ENCODE assay signal across 8 cellular contexts in the genomic region with DNA sequence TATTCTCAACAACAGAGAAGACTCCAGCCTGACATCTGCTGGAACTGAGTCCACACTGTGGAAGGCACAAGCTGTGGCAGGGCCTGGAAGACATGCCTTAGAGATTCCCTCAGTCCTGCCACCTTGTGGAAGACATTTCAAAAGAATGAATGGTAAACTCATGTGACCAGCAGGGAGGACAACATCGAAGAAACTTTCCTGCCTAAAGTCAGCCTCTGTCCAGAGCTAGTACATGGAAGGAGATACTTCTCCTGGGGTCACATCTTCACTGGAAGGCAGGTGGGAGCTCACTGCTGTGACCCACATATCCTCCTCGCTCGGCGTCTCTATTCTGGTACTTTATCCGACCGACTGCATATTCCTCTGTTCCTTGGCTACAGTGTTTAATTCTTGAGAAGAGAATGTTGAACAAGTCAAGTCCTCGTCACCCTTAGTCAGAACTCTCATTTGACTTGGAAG. TPM values are rescaled to one million over a fixed set of nuclear protein-coding genes. Genes with fewer than 3 reads are reported as not detected.
DNase-seq lines count a peak whose midpoint lies in the region; ATAC-seq and TF ChIP-seq lines count a peak whose summit lies in the region.

No MANE protein-coding gene starts in this region.

- in situ Hi-C loops in IMR-90 (cut with MboI; ENCODE audit: low sequenced_read_pairs): no loop called here

- no peak for DNase-seq in CD8-positive, alpha-beta T cell
- DNase-seq in IMR-90: peak; percentile 82
- DNase-seq in SK-N-MC (ENCODE audit: low read depth, low spot score): peak; percentile 12
- DNase-seq in effector memory CD8-positive, alpha-beta T cell: peak in 1 of 3 experiments; percentile 2
- peak; percentile 59 to 89 for DNase-seq in lung microvascular endothelial cell (ENCODE audit: low read depth in 2 of 2)
- DNase-seq in activated CD8-positive, alpha-beta memory T cell treated with anti-CD3 and anti-CD28 coated beads for 24 hours: no peak

- no peak overlapping the region for H4K91ac ChIP-seq in IMR-90 (ENCODE audit: insufficient read depth, low read depth, low read length)

- POLR2A ChIA-PET in CD8-positive, alpha-beta T cell (lab: Charles Lee): interaction anchor here (0.8 kb wide), 1 partner anchor 12 kb away, joined by 3 read pairs; no protein-coding TSS in a partner anchor
- POLR2A ChIA-PET in IMR-90 (lab: Charles Lee; ENCODE audit: unreplicated experiment): no interaction called here

- H3K9me3 ChIP-seq in CD8-positive, alpha-beta T cell (ENCODE audit: low read length): no peaks in the 10 kb centered on the region
- H3K9me3 ChIP-seq in IMR-90 (ENCODE audit: control insufficient read depth, insufficient read depth, low read length) (no peaks in the 10 kb centered on the region), SK-N-MC (ENCODE audit: low read depth, low read length) (no peaks in the 10 kb centered on the region)

- no peak overlapping the region for H3K4me3 Mint-ChIP-seq in CD8-positive, alpha-beta T cell
- H3K4me3 Mint-ChIP-seq in effector memory CD8-positive, alpha-beta T cell: no peak overlapping the region

- no peak overlapping the region for H3K23ac ChIP-seq in IMR-90 (ENCODE audit: low read depth, low read length)

- H3K4me2 ChIP-seq in IMR-90 (ENCODE audit: low read depth, low read length): no peak overlapping the region

- no peak overlapping the region for H3K18ac ChIP-seq in IMR-90 (ENCODE audit: low read depth, low read length)

- H2AFZ ChIP-seq in IMR-90 (replicated peaks; ENCODE audit: low read length, poor library complexity): peak overlapping the region; percentile 46

- H3K9me3 Mint-ChIP-seq in CD8-positive, alpha-beta T cell: no peaks in the 10 kb centered on the region
- H3K9me3 Mint-ChIP-seq in effector memory CD8-positive, alpha-beta T cell: no peaks in the 10 kb centered on the region

- H3K27ac Mint-ChIP-seq in CD8-positive, alpha-beta T cell: peak overlapping the region; percentile 2
- H3K27ac Mint-ChIP-seq in effector memory CD8-positive, alpha-beta T cell: no peak overlapping the region

- no CpG with 5 or more reads among the region's 7 CpGs for WGBS in IMR-90 (ENCODE audit: extremely low coverage in 2 of 2, insufficient read length in 1 of 2), 2 experiments

- H3K36me3 Mint-ChIP-seq in CD8-positive, alpha-beta T cell: peaks cover 50% of the 10 kb centered on the region
- H3K36me3 Mint-ChIP-seq in effector memory CD8-positive, alpha-beta T cell (ENCODE audit: insufficient read depth): peaks cover 46% of the 10 kb centered on the region

- H3K4me1 ChIP-seq in CD8-positive, alpha-beta T cell (ENCODE audit: insufficient read depth, low read length): peaks cover 14% of the 10 kb centered on the region
- H3K4me1 ChIP-seq in IMR-90 (ENCODE audit: control insufficient read depth, insufficient read depth, low read length): peaks cover 2% of the 10 kb centered on the region; the same call in 1 of the 2 replicates

- H2AK5ac ChIP-seq in IMR-90 (ENCODE audit: low read depth, low read length): no peak overlapping the region

- H3K9ac ChIP-seq in IMR-90 (ENCODE audit: low read depth, low read length): no peak overlapping the region
- H3K9ac ChIP-seq in SK-N-MC (ENCODE audit: insufficient read length): no peak overlapping the region

- no peak overlapping the region for H2AK9ac ChIP-seq in IMR-90 (replicated peaks; ENCODE audit: low read depth, low read length, poor library complexity)

- 0 out of 2 replicates have a peak, but pooled peaks cover 5% of the 10 kb centered on the region for H3K9me1 ChIP-seq in IMR-90 (ENCODE audit: insufficient read depth, low read length)

- H4K20me1 ChIP-seq in IMR-90 (ENCODE audit: insufficient read depth, low read length): no peaks in the 10 kb centered on the region; the same call in 1 of the 2 replicates

- H2BK15ac ChIP-seq in IMR-90 (ENCODE audit: low read depth, low read length): no peak overlapping the region

- ATAC-seq in CD8-positive, alpha-beta T cell: peak; percentile 55
- ATAC-seq in GM18868 (IDR thresholded peaks at IDR 0.05; ENCODE audit: unreplicated experiment) (peak; percentile 86), IMR-90 (ENCODE audit: low read depth) (peak; percentile 99), GM21825 (IDR thresholded peaks at IDR 0.05; ENCODE audit: unreplicated experiment) (no peak)
- ATAC-seq in effector memory CD8-positive, alpha-beta T cell (replicated peaks): peak; percentile 69

- TF ChIP-seq POLR2A in IMR-90 (IDR thresholded peaks at IDR 0.05; ENCODE audit: low read depth, low read length): no peak

- H3K4ac ChIP-seq in IMR-90 (ENCODE audit: low read depth, low read length): peak overlapping the region; percentile 24; the same call in 1 of the 2 replicates

- CTCF ChIA-PET in CD8-positive, alpha-beta T cell (lab: Charles Lee): interaction anchor here (0.6 kb wide), 1 partner anchor 18 kb away, joined by 3 read pairs; no protein-coding TSS in a partner anchor
- CTCF ChIA-PET in IMR-90 (lab: Yijun Ruan, JAX): interaction anchor here (0.6 to 2.7 kb wide), 16 partner anchors 9 to 336 kb away, joined by 3 to 16 read pairs (median 4); no protein-coding TSS in a partner anchor

- H3K14ac ChIP-seq in IMR-90 (replicated peaks; ENCODE audit: low read depth, low read length): 0 out of 2 replicates have a peak overlapping the region, but pooled peaks have one; percentile 33

- no peak overlapping the region for H3K27ac ChIP-seq in CD8-positive, alpha-beta T cell (ENCODE audit: low read depth, low read length)
- no peak overlapping the region for H3K27ac ChIP-seq in IMR-90 (ENCODE audit: insufficient read depth, low read length)
- peak overlapping the region; percentile 78 for H3K27ac ChIP-seq in SK-N-MC

- BruUV-seq in IMR-90 (replicated peaks; lab: Mats Ljungman, UMichigan): no TSS peak

- H3K4me1 Mint-ChIP-seq in CD8-positive, alpha-beta T cell (ENCODE audit: low read depth): peaks cover 16% of the 10 kb centered on the region
- H3K4me1 Mint-ChIP-seq in effector memory CD8-positive, alpha-beta T cell (ENCODE audit: low read depth in 2 of 2): peaks cover 2 to 16% of the 10 kb centered on the region in 2 donors

- H3K27me3 ChIP-seq in CD8-positive, alpha-beta T cell (ENCODE audit: insufficient read depth, low read length): no peaks in the 10 kb centered on the region
- H3K27me3 ChIP-seq in IMR-90 (ENCODE audit: control insufficient read depth, insufficient read depth, low read length): no peaks in the 10 kb centered on the region

- no peak overlapping the region for H3K4me3 ChIP-seq in CD8-positive, alpha-beta T cell (ENCODE audit: low read depth, low read length)
- H3K4me3 ChIP-seq in IMR-90 (ENCODE audit: insufficient read depth, low read depth, low read length): no peak overlapping the region
- H3K4me3 ChIP-seq in SK-N-MC: no peak overlapping the region

- no peak overlapping the region for H2BK20ac ChIP-seq in IMR-90 (ENCODE audit: low read depth, low read length)

- peaks cover 12% of the 10 kb centered on the region for H3K36me3 ChIP-seq in CD8-positive, alpha-beta T cell (ENCODE audit: insufficient read depth, low read length)
- H3K36me3 ChIP-seq in IMR-90 (ENCODE audit: control insufficient read depth, insufficient read depth, low read length): peaks cover 23% of the 10 kb centered on the region
- peaks cover 83% of the 10 kb centered on the region for H3K36me3 ChIP-seq in SK-N-MC (ENCODE audit: insufficient read depth, low read length)

- TF ChIP-seq RAD21 in IMR-90 (IDR thresholded peaks at IDR 0.05; ENCODE audit: low read length): peak; percentile 56

- H2BK5ac ChIP-seq in IMR-90 (ENCODE audit: low read depth, low read length, poor library complexity, severe bottlenecking): peak overlapping the region; percentile 31

- H4K8ac ChIP-seq in IMR-90 (ENCODE audit: low read depth in 2 of 2, low read length in 2 of 2): peak overlapping the region in 1 of 2 experiments; percentile 73; a peak in 2 of 4 replicates

- no peak overlapping the region for H3K56ac ChIP-seq in IMR-90 (ENCODE audit: extremely low read depth, insufficient read depth, low read length)

- H3K79me1 ChIP-seq in IMR-90 (ENCODE audit: low read depth in 1 of 2, low read length in 2 of 2): peaks cover 19 to 37% of the 10 kb centered on the region in 2 experiments

- H3K27me3 Mint-ChIP-seq in CD8-positive, alpha-beta T cell (ENCODE audit: low read depth): no peaks in the 10 kb centered on the region
- H3K27me3 Mint-ChIP-seq in effector memory CD8-positive, alpha-beta T cell: no peaks in the 10 kb centered on the region

- no peak overlapping the region for H4K5ac ChIP-seq in IMR-90 (ENCODE audit: low read depth, low read length)

- intact Hi-C loops in CD8-positive, alpha-beta T cell (cut with DNase I, micrococcal nuclease): no loop called here
- intact Hi-C loops in IMR-90 (cut with micrococcal nuclease): no loop called here

- no peak overlapping the region for H2BK120ac ChIP-seq in IMR-90 (ENCODE audit: low read depth, low read length)

- dilution Hi-C loops in IMR-90 (cut with HindIII; ENCODE audit: low sequenced_read_pairs, unreplicated experiment): no loop called here

- TF ChIP-seq CTCF in CD8-positive, alpha-beta T cell (IDR thresholded peaks at IDR 0.05): peak; percentile 35
- peak; percentile 84 for TF ChIP-seq CTCF in IMR-90 (conservative IDR thresholded peaks at IDR 0.05; ENCODE audit: low read depth, low read length)

TF ChIP-seq in IMR-90, 13 proteins besides CTCF, POLR2A, EP300 and RAD21 (continues in another document):
- TF ChIP-seq FOS (IDR thresholded peaks at IDR 0.05; ENCODE audit: low read depth, low read length) (no peak), RFX5 (IDR thresholded peaks at IDR 0.05; ENCODE audit: low read depth, low read length) (no peak), RCOR1 (IDR thresholded peaks at IDR 0.05; ENCODE audit: insufficient replicate concordance, low read length) (no peak), MAFK (IDR thresholded peaks at IDR 0.05; ENCODE audit: low read depth, low read length) (no peak), MAZ (IDR thresholded peaks at IDR 0.05; ENCODE audit: borderline replicate concordance, low read depth, low read length) (no peak), NFE2L2 (IDR thresholded peaks at IDR 0.05; ENCODE audit: low read depth, low read length) (no peak)
- TF ChIP-seq, protein P1, sequence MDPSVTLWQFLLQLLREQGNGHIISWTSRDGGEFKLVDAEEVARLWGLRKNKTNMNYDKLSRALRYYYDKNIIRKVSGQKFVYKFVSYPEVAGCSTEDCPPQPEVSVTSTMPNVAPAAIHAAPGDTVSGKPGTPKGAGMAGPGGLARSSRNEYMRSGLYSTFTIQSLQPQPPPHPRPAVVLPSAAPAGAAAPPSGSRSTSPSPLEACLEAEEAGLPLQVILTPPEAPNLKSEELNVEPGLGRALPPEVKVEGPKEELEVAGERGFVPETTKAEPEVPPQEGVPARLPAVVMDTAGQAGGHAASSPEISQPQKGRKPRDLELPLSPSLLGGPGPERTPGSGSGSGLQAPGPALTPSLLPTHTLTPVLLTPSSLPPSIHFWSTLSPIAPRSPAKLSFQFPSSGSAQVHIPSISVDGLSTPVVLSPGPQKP (IDR thresholded peaks at IDR 0.05; ENCODE audit: borderline replicate concordance, low read depth, low read length): no peak

RNA-seq across cellular contexts. Expression of gene PUM2, which starts 59.5 kb away (rescaled TPM):
- 10 to 100 TPM; 91.3 to 93.5 TPM for total RNA-seq in CD8-positive, alpha-beta T cell
- total RNA-seq in IMR-90 (2012; rRNA removed) (35.6 and 38.4 TPM in 2 replicates), lung microvascular endothelial cell (30.1 and 41.1 TPM in 2 replicates)
- polyA plus RNA-seq in IMR-90 (2012; rRNA removed): 16.4 and 18.8 TPM in 2 replicates
- 4.5 and 6.3 TPM in 2 replicates for polyA plus RNA-seq in IMR-90 (2012; cell fraction: cytosol; rRNA removed)
- 8.0 and 28.7 TPM in 2 replicates for polyA plus RNA-seq in IMR-90 (2012; cell fraction: nucleus; rRNA removed; ENCODE audit: low replicate concordance)

Comparison
In these comparisons a context has a peak if more than half of its experiments do, and no peak if none do; other contexts are left out.
1. DNase-seq: peak in IMR-90 (single experiment), SK-N-MC (single experiment) and lung microvascular endothelial cell (2 of 2); none in CD8-positive, alpha-beta T cell (0 of 7) and activated CD8-positive, alpha-beta memory T cell treated with anti-CD3 and anti-CD28 coated beads for 24 hours (single experiment).